In genomic region chr4:37684154-37684553, GRCh38 we compare ENCODE assay signal across 15 cellular contexts. TPM values are rescaled to one million over a fixed set of nuclear protein-coding genes. Genes with fewer than 3 reads are reported as not detected.
A peak's percentile ranks its signal among the peaks of the same experiment; 100 is the strongest.
DNase-seq lines count a peak whose midpoint lies in the region; ATAC-seq and TF ChIP-seq lines count a peak whose summit lies in the region.
"Had no signal": no experiment of that assay in that cellular context is flagged by ENCODE, and none has a peak within 500 bp of the region (broad histone marks: within the 10 kb centered on the region; RNA-seq: fewer than 3 reads in every experiment).

No MANE protein-coding gene starts in this region.

- peak overlapping the region; percentile 95 to 99 (median 97) for H3K27ac ChIP-seq in transverse colon
- no peak overlapping the region for H3K27ac ChIP-seq in effector memory CD4-positive, alpha-beta T cell (ENCODE audit: insufficient read depth, low read length, poor library complexity, severe bottlenecking)
- H3K27ac ChIP-seq: VCaP had no signal

- no peaks in the 10 kb centered on the region for H3K9me3 Mint-ChIP-seq in activated naive CD4-positive, alpha-beta T cell treated with anti-CD3 and anti-CD28 coated beads, Interleukin-2, amount 10 ng/mL, durations not matched to agents 7 days and 5 days
- H3K9me3 Mint-ChIP-seq in glutamatergic neuron (ENCODE audit: unreplicated experiment) = no peaks in the 10 kb centered on the region
- no peaks in the 10 kb centered on the region for H3K9me3 Mint-ChIP-seq in chondrocyte (ENCODE audit: low read depth)
- H3K9me3 Mint-ChIP-seq: GM23338 had no signal

- DNase-seq in activated naive CD4-positive, alpha-beta T cell treated with anti-CD3 and anti-CD28 coated beads, Interleukin-2, amount 10 ng/mL, durations not matched to agents 7 days and 5 days = no peak
- DNase-seq in activated naive CD4-positive, alpha-beta T cell (lab: John Stamatoyannopoulos, UW) = no peak
- DNase-seq in T-helper 17 cell (no peak), glutamatergic neuron (no peak), transverse colon (no peak), chondrocyte (ENCODE audit: low spot score) (no peak), COLO829 (ENCODE audit: low spot score) (no peak)
- no peak for DNase-seq in effector memory CD4-positive, alpha-beta T cell
- DNase-seq: left ventricle myocardium superior, NCI-H2029 treated with DMSO at 0.1 percent for 48 hours, nucleus accumbens, SIG-M5, uterus had no signal

- no peak for TF ChIP-seq EP300 in transverse colon (IDR thresholded peaks at IDR 0.05; ENCODE audit: low read depth)

- peaks cover 33% of the 10 kb centered on the region for H3K36me3 Mint-ChIP-seq in activated naive CD4-positive, alpha-beta T cell treated with anti-CD3 and anti-CD28 coated beads, Interleukin-2, amount 10 ng/mL, durations not matched to agents 7 days and 5 days
- H3K36me3 Mint-ChIP-seq in T-helper 17 cell (ENCODE audit: low read depth) (peaks cover 2% of the 10 kb centered on the region), glutamatergic neuron (ENCODE audit: unreplicated experiment) (no peaks in the 10 kb centered on the region), chondrocyte (ENCODE audit: low read depth) (no peaks in the 10 kb centered on the region)

- no peaks in the 10 kb centered on the region for H3K36me3 ChIP-seq in transverse colon
- H3K36me3 ChIP-seq in effector memory CD4-positive, alpha-beta T cell (ENCODE audit: control insufficient read depth, insufficient read depth, low read length) = no peaks in the 10 kb centered on the region
- H3K36me3 ChIP-seq: uterus had no signal

- peak overlapping the region; percentile 98 for H3K27ac Mint-ChIP-seq in activated naive CD4-positive, alpha-beta T cell treated with anti-CD3 and anti-CD28 coated beads, Interleukin-2, amount 10 ng/mL, durations not matched to agents 7 days and 5 days
- H3K27ac Mint-ChIP-seq in T-helper 17 cell = peak overlapping the region; percentile 91
- H3K27ac Mint-ChIP-seq in glutamatergic neuron (ENCODE audit: unreplicated experiment) = no peak overlapping the region
- no peak overlapping the region for H3K27ac Mint-ChIP-seq in chondrocyte (ENCODE audit: unreplicated experiment)
- H3K27ac Mint-ChIP-seq: GM23338 had no signal

- no peaks in the 10 kb centered on the region for H3K27me3 Mint-ChIP-seq in activated naive CD4-positive, alpha-beta T cell treated with anti-CD3 and anti-CD28 coated beads, Interleukin-2, amount 10 ng/mL, durations not matched to agents 7 days and 5 days
- H3K27me3 Mint-ChIP-seq in T-helper 17 cell (no peaks in the 10 kb centered on the region), glutamatergic neuron (ENCODE audit: unreplicated experiment) (peaks cover 4% of the 10 kb centered on the region), chondrocyte (ENCODE audit: low read depth) (no peaks in the 10 kb centered on the region)

- peaks cover 20 to 51% (median 34%) of the 10 kb centered on the region in 4 donors for H3K4me1 ChIP-seq in transverse colon
- peaks cover 19% of the 10 kb centered on the region for H3K4me1 ChIP-seq in effector memory CD4-positive, alpha-beta T cell (ENCODE audit: control insufficient read depth, insufficient read depth, low read length, poor library complexity, severe bottlenecking)

- WGBS in transverse colon (ENCODE audit: low coverage in 1 of 2), 2 donors = 95 to 96% methylated on average over 2 of the region's 2 CpGs

- peak overlapping the region in 1 of 4 donors; percentile 75 for H3K4me3 ChIP-seq in transverse colon
- H3K4me3 ChIP-seq in effector memory CD4-positive, alpha-beta T cell (ENCODE audit: insufficient read depth, low read depth, low read length, poor library complexity, severe bottlenecking) = no peak overlapping the region

- H3K4me1 Mint-ChIP-seq in activated naive CD4-positive, alpha-beta T cell treated with anti-CD3 and anti-CD28 coated beads, Interleukin-2, amount 10 ng/mL, durations not matched to agents 7 days and 5 days = peaks cover 41% of the 10 kb centered on the region
- H3K4me1 Mint-ChIP-seq in T-helper 17 cell (peaks cover 31% of the 10 kb centered on the region), glutamatergic neuron (ENCODE audit: low read depth, unreplicated experiment) (peaks cover 8% of the 10 kb centered on the region), chondrocyte (ENCODE audit: low read depth) (peaks cover 22% of the 10 kb centered on the region)

- no peak for ATAC-seq in T-helper 17 cell
- ATAC-seq: GM23338, left ventricle myocardium superior had no signal

- TF ChIP-seq CTCF in glutamatergic neuron (IDR thresholded peaks at IDR 0.05; ENCODE audit: partially characterized antibody, unreplicated experiment) = no peak
- no peak for TF ChIP-seq CTCF in transverse colon (IDR thresholded peaks at IDR 0.05)
- TF ChIP-seq CTCF in chondrocyte (IDR thresholded peaks at IDR 0.05) = no peak

- no peak for TF ChIP-seq POLR2A in transverse colon (IDR thresholded peaks at IDR 0.05)

- no peaks in the 10 kb centered on the region for H3K27me3 ChIP-seq in transverse colon
- H3K27me3 ChIP-seq in effector memory CD4-positive, alpha-beta T cell (replicated peaks; ENCODE audit: control insufficient read depth, insufficient read depth, low read length, poor library complexity, severe bottlenecking) = no peaks in the 10 kb centered on the region
- H3K27me3 ChIP-seq: uterus had no signal

- in situ Hi-C loops in transverse colon (cut with MboI; ENCODE audit: low pct_ligation_motif_present in 1 of 4, low pct_unique_long_range_greater_than_20kb in 1 of 4, low sequenced_read_pairs in 3 of 4) = no loop called here

- H3K9me3 ChIP-seq in T-helper 17 cell (ENCODE audit: control insufficient read depth, low read length, poor library complexity, severe bottlenecking) (no peaks in the 10 kb centered on the region), transverse colon (no peaks in the 10 kb centered on the region)
- no peaks in the 10 kb centered on the region for H3K9me3 ChIP-seq in effector memory CD4-positive, alpha-beta T cell (ENCODE audit: control insufficient read depth, low read length)
- H3K9me3 ChIP-seq: uterus had no signal

- CTCF ChIA-PET in activated naive CD4-positive, alpha-beta T cell treated with anti-CD3 and anti-CD28 coated beads, Interleukin-2, amount 10 ng/mL, durations not matched to agents 7 days and 5 days (lab: Charles Lee) = no interaction called here

- H3K4me3 Mint-ChIP-seq in activated naive CD4-positive, alpha-beta T cell treated with anti-CD3 and anti-CD28 coated beads, Interleukin-2, amount 10 ng/mL, durations not matched to agents 7 days and 5 days = peak overlapping the region; percentile 92
- H3K4me3 Mint-ChIP-seq in T-helper 17 cell (peak overlapping the region; percentile 94), glutamatergic neuron (ENCODE audit: unreplicated experiment) (peak overlapping the region; percentile 64), chondrocyte (ENCODE audit: unreplicated experiment) (no peak overlapping the region)

- intact Hi-C loops in transverse colon (cut with DNase I; ENCODE audit: low total_unique reads) = no loop called here

RNA-seq across cellular contexts. Expression of gene RELL1, which starts 2.0 kb away (rescaled TPM):
- 10 to 100 TPM; 30.1 to 30.7 TPM for total RNA-seq in T-helper 17 cell
- total RNA-seq in glutamatergic neuron (ENCODE audit: unreplicated experiment) = 21.2 TPM
- 100 to 1,000 TPM in 2 of 4 donors, 10 to 100 TPM in 1, 1 to 10 TPM in 1; 9.2 to 192 (median 107) TPM for total RNA-seq in transverse colon
- total RNA-seq in chondrocyte = 18.2 to 24.8 TPM (median 22.8 TPM) in 3 replicates

Comparison
In these comparisons a context has a peak if more than half of its experiments do, and no peak if none do; other contexts are left out.
1. H3K27ac Mint-ChIP-seq: peak in activated naive CD4-positive, alpha-beta T cell treated with anti-CD3 and anti-CD28 coated beads, Interleukin-2, amount 10 ng/mL, durations not matched to agents 7 days and 5 days (single experiment) and T-helper 17 cell (single experiment); none in glutamatergic neuron (single experiment) and chondrocyte (single experiment).